25 cellular contexts compared by ENCODE assay signal in the genomic region with DNA sequence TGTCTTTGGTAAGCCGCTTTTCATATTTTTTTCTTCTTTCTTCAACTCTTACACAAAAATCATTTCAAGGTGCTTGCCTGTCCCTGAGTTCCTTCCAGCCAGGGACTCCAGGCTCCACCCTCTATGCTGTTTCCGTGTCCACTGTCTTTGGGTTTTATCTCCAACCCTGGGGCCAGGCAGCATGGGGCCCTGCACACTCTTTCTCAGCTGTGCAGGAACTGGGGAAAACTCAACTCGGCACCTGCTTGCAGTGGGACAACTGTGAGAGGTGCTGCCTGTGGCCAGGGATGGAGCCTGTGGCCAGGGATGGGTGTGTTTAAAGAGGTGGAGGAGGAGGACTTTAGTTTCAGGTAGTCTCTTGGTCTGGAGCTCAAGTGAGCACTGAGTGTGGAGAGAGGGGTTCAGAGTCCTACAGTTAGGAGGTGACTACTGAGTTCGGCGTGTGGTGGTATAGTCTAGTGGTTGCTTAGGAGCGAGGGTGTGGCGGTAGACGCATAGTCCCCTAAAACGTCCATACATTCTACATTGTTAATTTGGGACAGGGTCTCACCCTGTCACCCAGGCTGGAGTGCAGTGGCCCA. TPM values are rescaled to one million over a fixed set of nuclear protein-coding genes. Genes with fewer than 3 reads are reported as not detected.
DNase-seq lines count a peak whose midpoint lies in the region; ATAC-seq, FAIRE-seq and TF ChIP-seq lines count a peak whose summit lies in the region.
"Had no signal": no experiment of that assay in that cellular context is flagged by ENCODE, and none has a peak within 500 bp of the region (broad histone marks: within the 10 kb centered on the region; RNA-seq: fewer than 3 reads in every experiment).

No MANE protein-coding gene starts in this region.

- FAIRE-seq in GM12892 (lab: Jason Lieb, UNC) (peak; percentile 70), H1 (lab: Jason Lieb, UNC) (no peak)

- H3K27ac ChIP-seq in IMR-90 (ENCODE audit: insufficient read depth, low read length) (no peak overlapping the region), H1 (ENCODE audit: low read depth, low read length) (no peak overlapping the region), stomach (no peak overlapping the region)
- H3K27ac ChIP-seq: BLaER1, esophagus muscularis mucosa, foreskin keratinocyte, Peyer's patch had no signal

- BruUV-seq in IMR-90 (replicated peaks; lab: Mats Ljungman, UMichigan), result no TSS peak

- no peaks in the 10 kb centered on the region for H3K36me3 ChIP-seq in IMR-90 (ENCODE audit: control insufficient read depth, insufficient read depth, low read length)
- H3K36me3 ChIP-seq in H1 (ENCODE audit: control insufficient read depth in 2 of 4, insufficient read depth in 4 of 4, low read length in 3 of 4), result peaks cover 0 to 2% (median 0%) of the 10 kb centered on the region in 4 experiments; a peak in 2 of 8 replicates
- H3K36me3 ChIP-seq in stomach, result no peaks in the 10 kb centered on the region
- H3K36me3 ChIP-seq: esophagus muscularis mucosa, heart right ventricle, Peyer's patch had no signal

- no peak overlapping the region for H3K23ac ChIP-seq in IMR-90 (ENCODE audit: low read depth, low read length)
- no peak overlapping the region for H3K23ac ChIP-seq in H1 (ENCODE audit: insufficient read length)

- CTCF ChIA-PET in IMR-90 (lab: Yijun Ruan, JAX) (no interaction called here), H1 (lab: Charles Lee; ENCODE audit: partially characterized antibody) (interaction anchor here (0.7 to 5.1 kb wide), 3 partner anchors 9 to 43 kb away, joined by 3 to 59 read pairs (median 11); a partner anchor contains a TSS)

- ATAC-seq in IMR-90 (ENCODE audit: low read depth), result no peak
- no peak for ATAC-seq in GM21447 (IDR thresholded peaks at IDR 0.05; ENCODE audit: unreplicated experiment)
- no peak for ATAC-seq in activated naive CD8-positive, alpha-beta T cell treated with anti-CD3 and anti-CD28 coated beads, Interleukin-2, amount 50 U/mL, for 24 hours
- ATAC-seq: foreskin keratinocyte had no signal

- H3K18ac ChIP-seq in IMR-90 (ENCODE audit: low read depth, low read length) (peak overlapping the region; percentile 68), H1 (ENCODE audit: extremely low read depth, low read length) (0 out of 2 replicates have a peak overlapping the region, but pooled peaks have one; percentile 9)

- H3K4me1 Mint-ChIP-seq in progenitor cell of endocrine pancreas (ENCODE audit: low read depth), result no peaks in the 10 kb centered on the region
- H3K4me1 Mint-ChIP-seq in activated naive CD8-positive, alpha-beta T cell treated with anti-CD3 and anti-CD28 coated beads, Interleukin-2, amount 50 U/mL, for 24 hours, result peaks cover 14% of the 10 kb centered on the region

- H4K20me1 ChIP-seq in IMR-90 (ENCODE audit: insufficient read depth, low read length) (no peaks in the 10 kb centered on the region), H1 (replicated peaks in 1 of 2; ENCODE audit: control insufficient read depth in 1 of 2, insufficient read depth in 2 of 2, low read length in 2 of 2) (peaks cover 0 to 4% of the 10 kb centered on the region in 2 experiments)
- H4K20me1 ChIP-seq: BLaER1 had no signal

- TF ChIP-seq RAD21 in IMR-90 (IDR thresholded peaks at IDR 0.05; ENCODE audit: low read length) (no peak), H1 (IDR thresholded peaks at IDR 0.05 in 1 of 2, conservative IDR thresholded peaks at IDR 0.05 in 1 of 2; ENCODE audit: low read depth in 2 of 2, low read length in 2 of 2) (no peak)

- H3K4ac ChIP-seq in IMR-90 (ENCODE audit: low read depth, low read length) (no peak overlapping the region), H1 (replicated peaks; ENCODE audit: insufficient read length, low read depth, low read length) (no peak overlapping the region)

- H3K9me3 ChIP-seq in IMR-90 (ENCODE audit: control insufficient read depth, insufficient read depth, low read length) (peaks cover 9% of the 10 kb centered on the region), H1 (ENCODE audit: insufficient read depth in 2 of 2, low read depth in 1 of 2, low read length in 1 of 2) (no peaks in the 10 kb centered on the region; a peak in 1 of 4 replicates), stomach (peaks cover 0 to 6% (median 6%) of the 10 kb centered on the region in 4 donors)
- H3K9me3 ChIP-seq: Peyer's patch had no signal

- peak overlapping the region; percentile 39; the same call in 1 of the 2 replicates for H2AK5ac ChIP-seq in IMR-90 (ENCODE audit: low read depth, low read length)
- H2AK5ac ChIP-seq in H1 (ENCODE audit: low read depth, low read length), result peak overlapping the region; percentile 75; the same call in 1 of the 2 replicates

- H3K9me1 ChIP-seq in IMR-90 (ENCODE audit: insufficient read depth, low read length), result 0 out of 2 replicates have a peak, but pooled peaks cover 3% of the 10 kb centered on the region

- H3K4me1 ChIP-seq in IMR-90 (ENCODE audit: control insufficient read depth, insufficient read depth, low read length) (peaks cover 6% of the 10 kb centered on the region), H1 (replicated peaks in 1 of 4; ENCODE audit: control insufficient read depth in 3 of 4, insufficient read depth in 4 of 4, low read length in 3 of 4) (peaks cover 3 to 22% (median 6%) of the 10 kb centered on the region in 4 experiments), stomach (peaks cover 0 to 8% (median 0%) of the 10 kb centered on the region in 4 donors)
- H3K4me1 ChIP-seq: foreskin keratinocyte, Peyer's patch had no signal

- H3K9me3 Mint-ChIP-seq in progenitor cell of endocrine pancreas (ENCODE audit: low read depth), result no peaks in the 10 kb centered on the region
- H3K9me3 Mint-ChIP-seq in activated naive CD8-positive, alpha-beta T cell treated with anti-CD3 and anti-CD28 coated beads, Interleukin-2, amount 50 U/mL, for 24 hours, result no peaks in the 10 kb centered on the region
- H3K9me3 Mint-ChIP-seq: activated B cell treated with CpG ODN at 0.5 μM for 24 hours; central memory CD8-positive, alpha-beta T cell; type B pancreatic cell had no signal

- no peak overlapping the region for H2AFZ ChIP-seq in IMR-90 (replicated peaks; ENCODE audit: low read length, poor library complexity)
- no peak overlapping the region for H2AFZ ChIP-seq in H1 (ENCODE audit: low read length)

- H2BK120ac ChIP-seq in IMR-90 (ENCODE audit: low read depth, low read length) (no peak overlapping the region), H1 (replicated peaks; ENCODE audit: low read depth, low read length) (peak overlapping the region; percentile 17)

- 0 out of 2 replicates have a peak, but pooled peaks cover 4% of the 10 kb centered on the region for H3K23me2 ChIP-seq in H1 (ENCODE audit: low read depth, low read length)

- intact Hi-C loops in IMR-90 (cut with micrococcal nuclease) (no loop called here), stomach (cut with DNase I; ENCODE audit: low total_unique reads) (no loop called here)

- 70 to 100% methylated on average over 1 to 2 of the region's 9 CpGs for WGBS in IMR-90 (ENCODE audit: extremely low coverage in 2 of 2, insufficient read length in 1 of 2), 2 experiments
- WGBS in H1 (ENCODE audit: extremely low coverage in 1 of 2, insufficient coverage in 1 of 2, insufficient read length in 1 of 2, insufficient replicate concordance in 2 of 2, low coverage in 1 of 2, low lambda C conversion rate in 2 of 2, missing lambda C conversion rate in 1 of 2), 2 experiments, result 93% methylated on average over 9 of the region's 9 CpGs; no CpG with 5 or more reads in 1 of the 2 experiments
- WGBS in stomach, 5 donors, result 76 to 83% (median 78%) methylated on average over 9 of the region's 9 CpGs

- H3K4me2 ChIP-seq in IMR-90 (ENCODE audit: low read depth, low read length) (no peak overlapping the region), H1 (ENCODE audit: insufficient read depth in 1 of 2, low read depth in 2 of 2, low read length in 2 of 2) (no peak overlapping the region)
- H3K4me2 ChIP-seq: BLaER1 had no signal

- dilution Hi-C loops in IMR-90 (cut with HindIII; ENCODE audit: low sequenced_read_pairs, unreplicated experiment), result no loop called here

- H3K27me3 Mint-ChIP-seq in progenitor cell of endocrine pancreas, result peaks cover 26% of the 10 kb centered on the region
- H3K27me3 Mint-ChIP-seq in activated naive CD8-positive, alpha-beta T cell treated with anti-CD3 and anti-CD28 coated beads, Interleukin-2, amount 50 U/mL, for 24 hours, result peaks cover 14% of the 10 kb centered on the region
- H3K27me3 Mint-ChIP-seq: activated B cell treated with CpG ODN at 0.5 μM for 24 hours had no signal

- peak overlapping the region; percentile 4; the same call in 1 of the 2 replicates for H4K5ac ChIP-seq in IMR-90 (ENCODE audit: low read depth, low read length)
- H4K5ac ChIP-seq in H1 (ENCODE audit: insufficient read length, low read depth, low read length), result no peak overlapping the region

- H3K36me3 Mint-ChIP-seq in progenitor cell of endocrine pancreas (ENCODE audit: insufficient read depth), result no peaks in the 10 kb centered on the region
- H3K36me3 Mint-ChIP-seq in activated naive CD8-positive, alpha-beta T cell treated with anti-CD3 and anti-CD28 coated beads, Interleukin-2, amount 50 U/mL, for 24 hours (ENCODE audit: low read depth), result no peaks in the 10 kb centered on the region
- H3K36me3 Mint-ChIP-seq: type B pancreatic cell had no signal

- H3K27me3 ChIP-seq in IMR-90 (ENCODE audit: control insufficient read depth, insufficient read depth, low read length), result peaks cover 8% of the 10 kb centered on the region; the same call in 1 of the 2 replicates
- H3K27me3 ChIP-seq in H1 (replicated peaks in 1 of 4; ENCODE audit: control insufficient read depth in 3 of 4, extremely low read depth in 1 of 4, insufficient read depth in 3 of 4, low read length in 3 of 4), result no peaks in the 10 kb centered on the region
- peaks cover 0 to 34% (median 0%) of the 10 kb centered on the region in 3 donors for H3K27me3 ChIP-seq in stomach
- H3K27me3 ChIP-seq: BLaER1, Peyer's patch had no signal

- TF ChIP-seq POLR2A in GM12892 (IDR thresholded peaks at IDR 0.05; ENCODE audit: low read depth, low read length) (no peak; the same call in 1 of the 2 replicates), IMR-90 (IDR thresholded peaks at IDR 0.05; ENCODE audit: low read depth, low read length) (no peak), H1 (IDR thresholded peaks at IDR 0.05; ENCODE audit: control extremely low read depth in 1 of 2, low read depth in 2 of 2, low read length in 2 of 2) (no peak), stomach (IDR thresholded peaks at IDR 0.05) (no peak)

- POLR2A ChIA-PET in IMR-90 (lab: Charles Lee; ENCODE audit: unreplicated experiment), result no interaction called here
- POLR2A ChIA-PET in H1 (lab: Charles Lee; ENCODE audit: partially characterized antibody), result interaction anchor here (0.8 to 2.0 kb wide), 7 partner anchors 10 to 168 kb away, joined by 3 to 6 read pairs (median 3); a partner anchor contains a TSS

- peak overlapping the region; percentile 43 for H2BK12ac ChIP-seq in H1 (ENCODE audit: low read depth, low read length)

- H4K91ac ChIP-seq in IMR-90 (ENCODE audit: insufficient read depth, low read depth, low read length) (0 out of 2 replicates have a peak overlapping the region, but pooled peaks have one; percentile 6), H1 (replicated peaks; ENCODE audit: insufficient read length, low read length) (peak overlapping the region; percentile 5)

- no peak overlapping the region for H3K4me3 ChIP-seq in IMR-90 (ENCODE audit: insufficient read depth, low read depth, low read length)
- no peak overlapping the region for H3K4me3 ChIP-seq in H1 (ENCODE audit: extremely low read depth in 1 of 4, insufficient read depth in 2 of 4, low read depth in 3 of 4, low read length in 4 of 4)
- H3K4me3 ChIP-seq in stomach, result no peak overlapping the region
- H3K4me3 ChIP-seq: BLaER1, esophagus muscularis mucosa, heart right ventricle, lung, Peyer's patch had no signal

- H3K9ac ChIP-seq in IMR-90 (ENCODE audit: low read depth, low read length) (no peak overlapping the region), H1 (replicated peaks in 1 of 4; ENCODE audit: extremely low read depth in 1 of 4, low read depth in 3 of 4, low read length in 3 of 4) (no peak overlapping the region)
- H3K9ac ChIP-seq: BLaER1 had no signal

- H3K56ac ChIP-seq in IMR-90 (ENCODE audit: extremely low read depth, insufficient read depth, low read length) (no peak overlapping the region), H1 (replicated peaks; ENCODE audit: insufficient read length, low read depth, low read length) (no peak overlapping the region)

- peak overlapping the region; percentile 58; the same call in 1 of the 3 replicates for H2BK15ac ChIP-seq in IMR-90 (ENCODE audit: low read depth, low read length)
- H2BK15ac ChIP-seq in H1 (ENCODE audit: low read length), result no peak overlapping the region

- H3K27ac Mint-ChIP-seq in progenitor cell of endocrine pancreas, result peak overlapping the region; percentile 53
- H3K27ac Mint-ChIP-seq in activated naive CD8-positive, alpha-beta T cell treated with anti-CD3 and anti-CD28 coated beads, Interleukin-2, amount 50 U/mL, for 24 hours, result no peak overlapping the region
- H3K27ac Mint-ChIP-seq: activated B cell treated with CpG ODN at 0.5 μM for 24 hours, type B pancreatic cell had no signal

- no peaks in the 10 kb centered on the region for H3K79me1 ChIP-seq in IMR-90 (ENCODE audit: low read depth in 1 of 2, low read length in 2 of 2)
- H3K79me1 ChIP-seq in H1 (ENCODE audit: low read depth, low read length), result 0 out of 2 replicates have a peak, but pooled peaks cover 2% of the 10 kb centered on the region

- no peak overlapping the region for H2BK20ac ChIP-seq in IMR-90 (ENCODE audit: low read depth, low read length)
- peak overlapping the region; percentile 86 for H2BK20ac ChIP-seq in H1 (ENCODE audit: low read length)

- H3K4me3 Mint-ChIP-seq in progenitor cell of endocrine pancreas (ENCODE audit: low read depth), result no peak overlapping the region
- H3K4me3 Mint-ChIP-seq in activated naive CD8-positive, alpha-beta T cell treated with anti-CD3 and anti-CD28 coated beads, Interleukin-2, amount 50 U/mL, for 24 hours, result no peak overlapping the region
- H3K4me3 Mint-ChIP-seq: activated B cell treated with CpG ODN at 0.5 μM for 24 hours; T-helper 2 cell treated with Interferon-gamma antibody and Interleukin-4, amounts not matched to agents 5 μg/mL and 100 μg/mL, for 36 hours; type B pancreatic cell had no signal

- TF ChIP-seq EP300 in H1 (IDR thresholded peaks at IDR 0.05; ENCODE audit: borderline replicate concordance in 1 of 2, low read depth in 2 of 2, low read length in 2 of 2) (no peak), stomach (IDR thresholded peaks at IDR 0.05) (no peak)

- TF ChIP-seq CTCF in IMR-90 (conservative IDR thresholded peaks at IDR 0.05; ENCODE audit: low read depth, low read length) (no peak), H1 (IDR thresholded peaks at IDR 0.05; ENCODE audit: control extremely low read depth in 1 of 3, insufficient read depth in 1 of 3, low read depth in 1 of 3, low read length in 3 of 3) (no peak), progenitor cell of endocrine pancreas (IDR thresholded peaks at IDR 0.05; ENCODE audit: unreplicated experiment) (no peak), stomach (IDR thresholded peaks at IDR 0.05) (no peak)

- DNase-seq in GM12892 (ENCODE audit: insufficient read length) (no peak), IMR-90 (no peak), H1 (ENCODE audit: low read depth in 1 of 2, low spot score in 2 of 2) (no peak), progenitor cell of endocrine pancreas (ENCODE audit: low spot score, unreplicated experiment) (no peak), stomach (no peak)
- DNase-seq in activated naive CD8-positive, alpha-beta T cell treated with anti-CD3 and anti-CD28 coated beads, Interleukin-2, amount 50 U/mL, for 24 hours, result no peak
- DNase-seq: activated B cell treated with CpG ODN at 0.5 μM for 24 hours; activated CD8-positive, alpha-beta memory T cell treated with anti-CD3 and anti-CD28 coated beads, Interleukin-2, amount 50 U/mL, for 4 hours; Calu3; dermis blood vessel endothelial cell; DND-41; foreskin keratinocyte; NCI-H1105; NCI-H1930; NCI-H526 treated with DMSO at 0.1 percent for 48 hours; Peyer's patch; SHP77 treated with DMSO at 0.1 percent for 48 hours had no signal

- H4K8ac ChIP-seq in IMR-90 (ENCODE audit: low read depth in 2 of 2, low read length in 2 of 2) (no peak overlapping the region), H1 (ENCODE audit: extremely low read depth, insufficient read depth, low read length) (no peak overlapping the region)

- H3K14ac ChIP-seq in IMR-90 (replicated peaks; ENCODE audit: low read depth, low read length), result no peak overlapping the region
- H3K14ac ChIP-seq in H1 (ENCODE audit: insufficient read length), result no peak overlapping the region

- H3K79me2 ChIP-seq in H1 (ENCODE audit: control insufficient read depth in 1 of 2, insufficient read depth in 2 of 2, low read length in 2 of 2), result peaks cover 0 to 11% of the 10 kb centered on the region in 2 experiments; a peak in 1 of 4 replicates

- peak overlapping the region; percentile 61 for H2AK9ac ChIP-seq in IMR-90 (replicated peaks; ENCODE audit: low read depth, low read length, poor library complexity)

- no peak overlapping the region for H2BK5ac ChIP-seq in IMR-90 (ENCODE audit: low read depth, low read length, poor library complexity, severe bottlenecking)
- H2BK5ac ChIP-seq in H1 (ENCODE audit: low read depth, low read length), result peak overlapping the region; percentile 30; the same call in 1 of the 2 replicates

- in situ Hi-C loops in IMR-90 (cut with MboI; ENCODE audit: low sequenced_read_pairs), result no loop called here

RNA-seq across cellular contexts. Expression of a gene that starts 13.4 kb away (rescaled TPM):
- 45.9 TPM for polyA plus RNA-seq in GM12892 (2012; ENCODE audit: missing spikeins)
- total RNA-seq in IMR-90 (2012; rRNA removed), result under 0.01 TPM in 2 replicates
- 0.31 and 0.37 TPM in 2 replicates for polyA plus RNA-seq in IMR-90 (2012; rRNA removed)
- 0.35 and 0.56 TPM in 2 replicates for polyA plus RNA-seq in IMR-90 (2012; cell fraction: cytosol; rRNA removed)
- polyA plus RNA-seq in IMR-90 (2012; cell fraction: nucleus; rRNA removed; ENCODE audit: low replicate concordance), result 0.54 and 0.72 TPM in 2 replicates
- total RNA-seq in H1 (2021; fragmentation: NEBNext Ultra II Directional; extraction: Animal tissue kit (Norgen Biotek cat#: 25700)), result 32.7 and 35.1 TPM in 2 replicates
- 23.2 and 26.7 TPM in 2 replicates for polyA plus RNA-seq in H1 (2011; rRNA removed)
- 16.7 TPM for polyA plus RNA-seq in H1 (2011; cell fraction: cytosol; rRNA removed)
- polyA plus RNA-seq in H1 (2011; cell fraction: nucleus; rRNA removed), result 26.1 TPM
- 15.0 to 25.1 TPM (median 23.2 TPM) in 4 replicates for polyA plus RNA-seq in H1 (2012, experiment 1 of 2)
- 20.2 TPM for polyA plus RNA-seq in H1 (2012, experiment 2 of 2)
- 29.7 TPM for polyA plus RNA-seq in H1 (2013, experiment 1 of 2)
- polyA plus RNA-seq in H1 (2013, experiment 2 of 2), result 29.6 TPM
- 13.4 and 14.5 TPM in 2 replicates for polyA minus RNA-seq in H1 (2011; rRNA and poly(A)+ RNA removed)
- 13.3 TPM for polyA minus RNA-seq in H1 (2011; cell fraction: cytosol; rRNA and poly(A)+ RNA removed)
- polyA minus RNA-seq in H1 (2011; cell fraction: nucleus; rRNA and poly(A)+ RNA removed), result 12.3 TPM
- not detected in 2 replicates for total RNA-seq in progenitor cell of endocrine pancreas
- under 1 TPM in 3 of 5 donors, not detected in 2; 0.18 to 0.58 (median 0.45) TPM for total RNA-seq in stomach
- 1 to 10 TPM; 1.2 to 2.1 (median 1.5) TPM for polyA plus RNA-seq in stomach
- total RNA-seq: Calu3, Peyer's patch had no signal

RNA-seq across cellular contexts. Expression of a gene that starts 57.2 kb away (rescaled TPM):
- polyA plus RNA-seq in GM12892 (2012; ENCODE audit: missing spikeins), result 24.8 TPM
- total RNA-seq in IMR-90 (2012; rRNA removed) (12.2 and 14.2 TPM in 2 replicates), progenitor cell of endocrine pancreas (46.5 and 47.1 TPM in 2 replicates), stomach (100 to 1,000 TPM in 1 of 5 donors, 10 to 100 TPM in 3, 1 to 10 TPM in 1; 1.8 to 107 (median 13.2) TPM)
- polyA plus RNA-seq in IMR-90 (2012; rRNA removed) (23.7 and 28.7 TPM in 2 replicates), H1 (2011; rRNA removed) (106 and 149 TPM in 2 replicates), stomach (10 to 100 TPM; 22.1 to 32.7 (median 25.7) TPM)
- polyA plus RNA-seq in IMR-90 (2012; cell fraction: cytosol; rRNA removed), result 12.9 and 18.5 TPM in 2 replicates
- 74.8 and 224 TPM in 2 replicates for polyA plus RNA-seq in IMR-90 (2012; cell fraction: nucleus; rRNA removed; ENCODE audit: low replicate concordance)
- 65.5 and 66.1 TPM in 2 replicates for total RNA-seq in H1 (2021; fragmentation: NEBNext Ultra II Directional; extraction: Animal tissue kit (Norgen Biotek cat#: 25700))
- 92.6 TPM for polyA plus RNA-seq in H1 (2011; cell fraction: cytosol; rRNA removed)
- 266 TPM for polyA plus RNA-seq in H1 (2011; cell fraction: nucleus; rRNA removed)
- 57.0 to 78.2 TPM (median 75.2 TPM) in 4 replicates for polyA plus RNA-seq in H1 (2012, experiment 1 of 2)
- 75.0 TPM for polyA plus RNA-seq in H1 (2012, experiment 2 of 2)
- 49.8 TPM for polyA plus RNA-seq in H1 (2013, experiment 1 of 2)
- polyA plus RNA-seq in H1 (2013, experiment 2 of 2), result 49.9 TPM
- polyA minus RNA-seq in H1 (2011; rRNA and poly(A)+ RNA removed), result 31.7 and 34.1 TPM in 2 replicates
- 33.5 TPM for polyA minus RNA-seq in H1 (2011; cell fraction: cytosol; rRNA and poly(A)+ RNA removed)
- polyA minus RNA-seq in H1 (2011; cell fraction: nucleus; rRNA and poly(A)+ RNA removed), result 47.5 TPM

Comparison
In these comparisons a context has a peak if more than half of its experiments do, and no peak if none do; other contexts are left out.
1. RNA of a gene that starts 13.4 kb away (total RNA-seq): 32.7 to 35.1 TPM in H1; 0.18 to 0.58 TPM in stomach, under 0.01 TPM in IMR-90 and not detected in progenitor cell of endocrine pancreas; every median in the first group is over 10 times any median in the second.